ENCODE assay signal across 12 cellular contexts in genomic region chr11:8765294-8765693, GRCh38.
DNase-seq lines count a peak whose midpoint lies in the region; ATAC-seq and TF ChIP-seq lines count a peak whose summit lies in the region.
"Had no signal": no experiment of that assay in that cellular context is flagged by ENCODE, and none has a peak within 500 bp of the region (broad histone marks: within the 10 kb centered on the region; RNA-seq: fewer than 3 reads in every experiment).

No MANE protein-coding gene starts in this region.

- ATAC-seq in GM19397 (IDR thresholded peaks at IDR 0.05; ENCODE audit: unreplicated experiment) (no peak), HG03457 (IDR thresholded peaks at IDR 0.05; ENCODE audit: unreplicated experiment) (no peak)

- no peaks in the 10 kb centered on the region for H3K27me3 ChIP-seq in esophagus squamous epithelium
- H3K27me3 ChIP-seq: BLaER1 treated with 17β-estradiol and CSF1 and Interleukin-3, amounts not matched to agents 10 nM and 100 nM; colonic mucosa had no signal

- peaks cover 30 to 73% (median 51%) of the 10 kb centered on the region in 3 donors for H3K4me1 ChIP-seq in esophagus squamous epithelium
- H3K4me1 ChIP-seq: colonic mucosa had no signal

- H3K9me3 ChIP-seq in esophagus squamous epithelium, result no peaks in the 10 kb centered on the region
- H3K9me3 ChIP-seq: BLaER1 treated with 17β-estradiol and CSF1 and Interleukin-3, amounts not matched to agents 10 nM and 100 nM; colonic mucosa had no signal

- no peak for TF ChIP-seq POLR2A in esophagus squamous epithelium (IDR thresholded peaks at IDR 0.05)

- intact Hi-C loops in esophagus squamous epithelium (cut with DNase I), result no loop called here

- H3K36me3 ChIP-seq in esophagus squamous epithelium, result peaks cover 0 to 12% (median 0%) of the 10 kb centered on the region in 3 donors
- H3K36me3 ChIP-seq: BLaER1 treated with 17β-estradiol and CSF1 and Interleukin-3, amounts not matched to agents 10 nM and 100 nM; colonic mucosa had no signal

- no peaks in the 10 kb centered on the region for H3K9me3 Mint-ChIP-seq in neural crest cell

- no peak overlapping the region for H3K4me3 Mint-ChIP-seq in neural crest cell

- peaks cover 23% of the 10 kb centered on the region for H3K4me1 Mint-ChIP-seq in neural crest cell

- 73 to 75% methylated on average over 1 of the region's 1 CpG for WGBS in esophagus squamous epithelium, 2 donors

- peak overlapping the region; percentile 77 to 86 (median 80) for H3K27ac ChIP-seq in esophagus squamous epithelium
- H3K27ac ChIP-seq: BLaER1 treated with 17β-estradiol and CSF1 and Interleukin-3, amounts not matched to agents 10 nM and 100 nM; colonic mucosa; VCaP had no signal

- peak; percentile 64 for DNase-seq in AG08395 (ENCODE audit: low spot score)
- DNase-seq in NCI-H226, result peak; percentile 72
- no peak for DNase-seq in esophagus squamous epithelium (lab: John Stamatoyannopoulos, UW)
- DNase-seq in neural crest cell (ENCODE audit: low read depth, low spot score), result no peak
- DNase-seq in NCI-H526 (lab: John Stamatoyannopoulos, UW), result no peak
- no peak for DNase-seq in SIG-M5 treated with dmso at 0.1 percent for 504 hours (lab: John Stamatoyannopoulos, UW; ENCODE audit: unreplicated experiment)
- DNase-seq: colonic mucosa, NCI-H187 had no signal

- H3K4me3 ChIP-seq in esophagus squamous epithelium, result no peak overlapping the region
- H3K4me3 ChIP-seq: BLaER1 treated with 17β-estradiol and CSF1 and Interleukin-3, amounts not matched to agents 10 nM and 100 nM; colonic mucosa had no signal

- no peaks in the 10 kb centered on the region for H3K27me3 Mint-ChIP-seq in neural crest cell (ENCODE audit: low read depth)

- TF ChIP-seq CTCF in esophagus squamous epithelium (IDR thresholded peaks at IDR 0.05) (no peak), neural crest cell (conservative IDR thresholded peaks at IDR 0.05) (no peak)

- peak overlapping the region; percentile 50 for H3K27ac Mint-ChIP-seq in neural crest cell (ENCODE audit: unreplicated experiment)

- no peaks in the 10 kb centered on the region for H3K36me3 Mint-ChIP-seq in neural crest cell (ENCODE audit: low read depth)

Comparison
In these comparisons a context has a peak if more than half of its experiments do, and no peak if none do; other contexts are left out.
1. DNase-seq: peak in AG08395 (single experiment) and NCI-H226 (single experiment); none in esophagus squamous epithelium (single experiment), neural crest cell (single experiment), NCI-H526 (0 of 2) and SIG-M5 treated with dmso at 0.1 percent for 504 hours (single experiment).